ENCODE assay signal across 16 cellular contexts in genomic region chr7:45993621-45994020, GRCh38.
DNase-seq lines count a peak whose midpoint lies in the region; ATAC-seq, FAIRE-seq and TF ChIP-seq lines count a peak whose summit lies in the region.
"Had no signal": no experiment of that assay in that cellular context is flagged by ENCODE, and none has a peak within 500 bp of the region (broad histone marks: within the 10 kb centered on the region; RNA-seq: fewer than 3 reads in every experiment).

No MANE protein-coding gene starts in this region.

- H3K9me3 Mint-ChIP-seq in H9: peaks cover 18 to 31% of the 10 kb centered on the region in 2 experiments

- H3K9ac ChIP-seq in GM23248 (no peak overlapping the region), PC-3 (ENCODE audit: low read length) (no peak overlapping the region), trophoblast cell (ENCODE audit: low read length) (no peak overlapping the region), H9 (ENCODE audit: extremely low read depth, insufficient read length, low read length) (no peak overlapping the region)
- H3K9ac ChIP-seq: BLaER1 treated with 17β-estradiol and CSF1 and Interleukin-3, amounts not matched to agents 10 nM and 100 nM had no signal

- no peaks in the 10 kb centered on the region for H3K79me2 ChIP-seq in GM23248 (ENCODE audit: insufficient read depth)
- no peaks in the 10 kb centered on the region for H3K79me2 ChIP-seq in PC-3 (ENCODE audit: low read length)
- no peaks in the 10 kb centered on the region for H3K79me2 ChIP-seq in trophoblast cell (ENCODE audit: control insufficient read depth, insufficient read depth, low read length, poor library complexity)
- no peaks in the 10 kb centered on the region for H3K79me2 ChIP-seq in H9 (ENCODE audit: insufficient read depth, low read length)

- H3K27ac ChIP-seq in GM23248: peak overlapping the region; percentile 36; the same call in 1 of the 2 replicates
- H3K27ac ChIP-seq in PC-3 (ENCODE audit: low read length): no peak overlapping the region
- H3K27ac ChIP-seq in trophoblast cell (ENCODE audit: low read depth, low read length): no peak overlapping the region
- no peak overlapping the region for H3K27ac ChIP-seq in sigmoid colon
- no peak overlapping the region for H3K27ac ChIP-seq in H9 (ENCODE audit: insufficient read length, low read depth, low read length)
- H3K27ac ChIP-seq: BLaER1 treated with 17β-estradiol and CSF1 and Interleukin-3, amounts not matched to agents 10 nM and 100 nM; HL-60 had no signal

- POLR2A ChIA-PET in PC-3 (lab: Charles Lee; ENCODE audit: unreplicated experiment): no interaction called here

- no peak overlapping the region for H2AK5ac ChIP-seq in trophoblast cell (ENCODE audit: low read length)
- no peak overlapping the region for H2AK5ac ChIP-seq in H9 (ENCODE audit: insufficient read length, low read length)

- intact Hi-C loops in PC-3 (cut with micrococcal nuclease): no loop called here
- intact Hi-C loops in sigmoid colon (cut with DNase I): no loop called here

- H2BK5ac ChIP-seq in trophoblast cell (ENCODE audit: low read depth, low read length, poor library complexity) (no peak overlapping the region), H9 (ENCODE audit: insufficient read length, low read length) (no peak overlapping the region)

- no peak overlapping the region for H3K18ac ChIP-seq in trophoblast cell (ENCODE audit: low read length)
- no peak overlapping the region for H3K18ac ChIP-seq in H9 (ENCODE audit: insufficient read length, low read depth, low read length)

- peaks cover 16% of the 10 kb centered on the region for H3K4me1 ChIP-seq in GM23248 (ENCODE audit: insufficient read depth)
- H3K4me1 ChIP-seq in PC-3 (ENCODE audit: insufficient read depth, low read length): no peaks in the 10 kb centered on the region
- H3K4me1 ChIP-seq in trophoblast cell (ENCODE audit: control insufficient read depth in 1 of 2, insufficient read depth in 2 of 2, low read length in 2 of 2): peaks cover 0 to 2% of the 10 kb centered on the region in 2 experiments
- no peaks in the 10 kb centered on the region for H3K4me1 ChIP-seq in sigmoid colon
- H3K4me1 ChIP-seq in H9 (ENCODE audit: insufficient read depth, low read length): no peaks in the 10 kb centered on the region
- H3K4me1 ChIP-seq: BLaER1 treated with 17β-estradiol and CSF1 and Interleukin-3, amounts not matched to agents 10 nM and 100 nM; HAP-1 had no signal

- H3K36me3 Mint-ChIP-seq in H9 (ENCODE audit: insufficient read depth in 1 of 3, low read depth in 3 of 3): peaks cover 2 to 17% (median 4%) of the 10 kb centered on the region in 3 experiments; a peak in 5 of 7 replicates

- H2AFZ ChIP-seq in GM23248: peak overlapping the region; percentile 63; the same call in 1 of the 2 replicates
- H2AFZ ChIP-seq in PC-3 (ENCODE audit: low read length): no peak overlapping the region
- no peak overlapping the region for H2AFZ ChIP-seq in trophoblast cell (ENCODE audit: insufficient read depth, low read length, poor library complexity)
- no peak overlapping the region for H2AFZ ChIP-seq in H9 (ENCODE audit: low read length)

- TF ChIP-seq EP300 in sigmoid colon (IDR thresholded peaks at IDR 0.05): no peak

- TF ChIP-seq CTCF in PC-3 (conservative IDR thresholded peaks at IDR 0.05; ENCODE audit: low read depth, low read length) (no peak), sigmoid colon (IDR thresholded peaks at IDR 0.05) (no peak), H9 (conservative IDR thresholded peaks at IDR 0.05) (no peak)

- H3K4me3 Mint-ChIP-seq in H9: no peak overlapping the region
- H3K4me3 Mint-ChIP-seq: B cell; CD8-positive, alpha-beta T cell had no signal

- H3K27me3 ChIP-seq in GM23248 (replicated peaks; ENCODE audit: insufficient read depth) (no peaks in the 10 kb centered on the region), PC-3 (ENCODE audit: low read length) (no peaks in the 10 kb centered on the region), trophoblast cell (ENCODE audit: insufficient read depth, low read length) (no peaks in the 10 kb centered on the region), sigmoid colon (no peaks in the 10 kb centered on the region), H9 (ENCODE audit: insufficient read depth, low read length) (no peaks in the 10 kb centered on the region)
- H3K27me3 ChIP-seq: BLaER1 treated with 17β-estradiol and CSF1 and Interleukin-3, amounts not matched to agents 10 nM and 100 nM had no signal

- H3K9me2 ChIP-seq in GM23248 (ENCODE audit: insufficient read depth) (no peaks in the 10 kb centered on the region), PC-3 (replicated peaks; ENCODE audit: low read length) (no peaks in the 10 kb centered on the region)

- H3K4ac ChIP-seq in trophoblast cell (ENCODE audit: low read depth, low read length) (no peak overlapping the region), H9 (ENCODE audit: low read depth, low read length) (no peak overlapping the region)

- H4K20me1 ChIP-seq in GM23248 (ENCODE audit: insufficient read depth) (no peaks in the 10 kb centered on the region), PC-3 (ENCODE audit: low read length) (no peaks in the 10 kb centered on the region), H9 (ENCODE audit: control insufficient read depth, insufficient read depth, insufficient read length) (no peaks in the 10 kb centered on the region)
- H4K20me1 ChIP-seq: BLaER1 treated with 17β-estradiol and CSF1 and Interleukin-3, amounts not matched to agents 10 nM and 100 nM had no signal

- DNase-seq in GM23248 (peak; percentile 35), PC-3 (peak; percentile 11), trophoblast cell (peak; percentile 32 to 70), sigmoid colon (no peak), H9 (no peak), NCI-H128 (lab: John Stamatoyannopoulos, UW; ENCODE audit: unreplicated experiment) (no peak)
- DNase-seq: Calu3; CD8-positive, alpha-beta T cell; DMS79 treated with DMSO at 0.1 percent for 48 hours had no signal

- no peaks in the 10 kb centered on the region for H3K36me3 ChIP-seq in GM23248 (ENCODE audit: low read depth)
- H3K36me3 ChIP-seq in PC-3 (ENCODE audit: low read depth, low read length): no peaks in the 10 kb centered on the region
- H3K36me3 ChIP-seq in trophoblast cell (ENCODE audit: control insufficient read depth in 1 of 2, insufficient read depth in 2 of 2, low read length in 2 of 2): no peaks in the 10 kb centered on the region
- no peaks in the 10 kb centered on the region for H3K36me3 ChIP-seq in sigmoid colon
- H3K36me3 ChIP-seq: BLaER1 treated with 17β-estradiol and CSF1 and Interleukin-3, amounts not matched to agents 10 nM and 100 nM; HAP-1 had no signal

- H2BK120ac ChIP-seq in trophoblast cell (ENCODE audit: insufficient read depth, low read length, poor library complexity) (no peak overlapping the region), H9 (ENCODE audit: low read depth, low read length, poor library complexity, severe bottlenecking) (no peak overlapping the region)

- H3T11ph ChIP-seq in H9 (ENCODE audit: low read length): no peak overlapping the region

- H2BK20ac ChIP-seq in H9 (ENCODE audit: low read depth, low read length, poor library complexity, severe bottlenecking): no peak overlapping the region

- H3K27me3 Mint-ChIP-seq in H9 (ENCODE audit: low read depth): peaks cover 3% of the 10 kb centered on the region; the same call in 1 of the 2 replicates
- H3K27me3 Mint-ChIP-seq: B cell had no signal

- no peaks in the 10 kb centered on the region for H3K23me2 ChIP-seq in H9 (ENCODE audit: insufficient read length, low read depth, low read length, poor library complexity, severe bottlenecking)

- H3K79me1 ChIP-seq in trophoblast cell (ENCODE audit: low read length) (peaks cover 2% of the 10 kb centered on the region), H9 (ENCODE audit: insufficient read depth, low read depth, low read length, poor library complexity, severe bottlenecking) (no peaks in the 10 kb centered on the region)

- no peaks in the 10 kb centered on the region for H3K9me3 ChIP-seq in GM23248 (ENCODE audit: low read depth)
- H3K9me3 ChIP-seq in PC-3 (ENCODE audit: low read length): 0 out of 2 replicates have a peak, but pooled peaks cover 4% of the 10 kb centered on the region
- H3K9me3 ChIP-seq in trophoblast cell (ENCODE audit: insufficient read depth, low read depth, low read length): peaks cover 5% of the 10 kb centered on the region
- H3K9me3 ChIP-seq in sigmoid colon: peaks cover 0 to 7% (median 5%) of the 10 kb centered on the region in 4 donors
- H3K9me3 ChIP-seq in H9 (ENCODE audit: control insufficient read depth, low read depth, low read length): no peaks in the 10 kb centered on the region
- H3K9me3 ChIP-seq: HAP-1 had no signal

- H3K4me3 ChIP-seq in GM23248 (no peak overlapping the region), PC-3 (ENCODE audit: low read length) (no peak overlapping the region), trophoblast cell (ENCODE audit: low read depth, low read length) (no peak overlapping the region), sigmoid colon (no peak overlapping the region)
- H3K4me3 ChIP-seq: BLaER1 treated with 17β-estradiol and CSF1 and Interleukin-3, amounts not matched to agents 10 nM and 100 nM; GM12878; HAP-1 had no signal

- TF ChIP-seq POLR2A in sigmoid colon (IDR thresholded peaks at IDR 0.05): no peak

- H4K12ac ChIP-seq in trophoblast cell (ENCODE audit: low read depth, low read length): no peak overlapping the region

- peak; percentile 23 for FAIRE-seq in endometrium (lab: Jason Lieb, UNC)
- FAIRE-seq: GM12878, H1 had no signal

- H4K5ac ChIP-seq in H9 (ENCODE audit: insufficient read length, low read depth, low read length): no peak overlapping the region

- peak overlapping the region; percentile 22 for H3K4me2 ChIP-seq in GM23248 (ENCODE audit: unreplicated experiment)
- H3K4me2 ChIP-seq in PC-3 (ENCODE audit: low read length): no peak overlapping the region
- no peak overlapping the region for H3K4me2 ChIP-seq in trophoblast cell (ENCODE audit: low read length)
- H3K4me2 ChIP-seq in H9 (ENCODE audit: insufficient read depth, insufficient read length, low read length): no peak overlapping the region
- H3K4me2 ChIP-seq: BLaER1 treated with 17β-estradiol and CSF1 and Interleukin-3, amounts not matched to agents 10 nM and 100 nM had no signal

- no TSS peak for BruUV-seq in PC-3 (replicated peaks; lab: Mats Ljungman, UMichigan)

- ATAC-seq in PC-3: no peak
- ATAC-seq: CD8-positive, alpha-beta T cell; GM12878 had no signal

- peaks cover 13% of the 10 kb centered on the region; the same call in 1 of the 2 replicates for H3F3A ChIP-seq in GM23248 (ENCODE audit: insufficient read depth)
- H3F3A ChIP-seq in PC-3 (ENCODE audit: low read length, unreplicated experiment): no peaks in the 10 kb centered on the region

- no peak overlapping the region for H3K56ac ChIP-seq in H9 (ENCODE audit: insufficient read length, low read depth, low read length)

- in situ Hi-C loops in GM23248 (cut with MboI): no loop called here

- H3K27ac Mint-ChIP-seq in H9: no peak overlapping the region
- H3K27ac Mint-ChIP-seq: B cell; CD8-positive, alpha-beta T cell had no signal

- peaks cover 2 to 11% of the 10 kb centered on the region in 2 experiments; a peak in 2 of 4 replicates for H3K4me1 Mint-ChIP-seq in H9
- H3K4me1 Mint-ChIP-seq: B cell had no signal

- H2BK15ac ChIP-seq in H9 (ENCODE audit: low read depth, low read length): no peak overlapping the region

- H4K8ac ChIP-seq in trophoblast cell (ENCODE audit: low read depth, low read length) (no peak overlapping the region), H9 (replicated peaks; ENCODE audit: insufficient read length, low read depth, low read length) (no peak overlapping the region)

- CTCF ChIA-PET in PC-3 (lab: Charles Lee): no interaction called here

- H4K91ac ChIP-seq in trophoblast cell (ENCODE audit: low read depth, low read length) (no peak overlapping the region), H9 (ENCODE audit: insufficient read length, low read depth, low read length) (no peak overlapping the region)

- H2BK12ac ChIP-seq in trophoblast cell (ENCODE audit: low read length) (no peak overlapping the region), H9 (ENCODE audit: insufficient read length, low read depth, low read length) (no peak overlapping the region)

- no peak overlapping the region for H3K23ac ChIP-seq in trophoblast cell (ENCODE audit: low read length)
- H3K23ac ChIP-seq in H9 (ENCODE audit: insufficient read length, low read depth, low read length): no peak overlapping the region

- H3K14ac ChIP-seq in trophoblast cell (ENCODE audit: low read length) (no peak overlapping the region), H9 (ENCODE audit: insufficient read depth, low read length) (no peak overlapping the region)

Comparison
In these comparisons a context has a peak if more than half of its experiments do, and no peak if none do; other contexts are left out.
1. DNase-seq: peak in GM23248 (single experiment), PC-3 (single experiment) and trophoblast cell (2 of 2); none in sigmoid colon (single experiment), H9 (single experiment) and NCI-H128 (single experiment).